In genomic region chr4:118745357-118745756, GRCh38 we compare ENCODE assay signal across 22 cellular contexts.
DNase-seq lines count a peak whose midpoint lies in the region; ATAC-seq, FAIRE-seq and TF ChIP-seq lines count a peak whose summit lies in the region.
"Had no signal": no experiment of that assay in that cellular context is flagged by ENCODE, and none has a peak within 500 bp of the region (broad histone marks: within the 10 kb centered on the region; RNA-seq: fewer than 3 reads in every experiment).

No MANE protein-coding gene starts in this region.

- no peak for ATAC-seq in effector memory CD8-positive, alpha-beta T cell (replicated peaks)
- ATAC-seq in GM21367 (IDR thresholded peaks at IDR 0.05; ENCODE audit: unreplicated experiment), result no peak
- ATAC-seq: A549; stimulated activated naive CD8-positive, alpha-beta T cell treated with anti-CD3 and anti-CD28 coated beads, Interleukin-15, amount 100 ng/mL, for 72 hours had no signal

- peaks cover 0 to 7% of the 10 kb centered on the region in 2 donors for H3K4me1 ChIP-seq in breast epithelium
- peaks cover 5% of the 10 kb centered on the region for H3K4me1 ChIP-seq in endothelial cell of umbilical vein (ENCODE audit: control insufficient read depth, extremely low read depth, insufficient read depth, low read length)
- peaks cover 42% of the 10 kb centered on the region for H3K4me1 ChIP-seq in testis
- H3K4me1 ChIP-seq: A549 had no signal

- intact Hi-C loops in breast epithelium (cut with DNase I; ENCODE audit: low total_unique reads) (no loop called here), MCF 10A (cut with micrococcal nuclease) (no loop called here), endothelial cell of umbilical vein (cut with micrococcal nuclease) (no loop called here), testis (cut with DNase I; ENCODE audit: low total_unique reads) (no loop called here)

- H3K36me3 Mint-ChIP-seq in MCF 10A (ENCODE audit: insufficient read depth, unreplicated experiment) (peaks cover 50% of the 10 kb centered on the region), nephron (ENCODE audit: low read depth) (peaks cover 28% of the 10 kb centered on the region)
- peaks cover 33% of the 10 kb centered on the region for H3K36me3 Mint-ChIP-seq in effector memory CD8-positive, alpha-beta T cell (ENCODE audit: insufficient read depth)

- DNase-seq in breast epithelium (ENCODE audit: low spot score in 2 of 2), result no peak
- DNase-seq in MCF 10A (ENCODE audit: unreplicated experiment), result no peak
- peak; percentile 75 for DNase-seq in endothelial cell of umbilical vein (ENCODE audit: low read depth, low spot score)
- DNase-seq in testis, result no peak
- no peak for DNase-seq in effector memory CD8-positive, alpha-beta T cell
- no peak for DNase-seq in activated CD8-positive, alpha-beta memory T cell treated with anti-CD3 and anti-CD28 coated beads, Interleukin-2, amount 50 U/mL, for 4 hours
- DNase-seq: activated naive CD4-positive, alpha-beta T cell treated with Interleukin-2 at 50 U/mL for 16 hours; GOT3; NCI-H1105; NCI-H2081; NCI-H446 treated with DMSO at 0.1 percent for 48 hours; right lobe of liver; SHP77; stimulated activated CD4-positive, alpha-beta T cell treated with anti-CD3 and anti-CD28 coated beads, Interleukin-2, amount 100 ng/mL, for 24 hours; stimulated activated naive CD8-positive, alpha-beta T cell treated with anti-CD3 and anti-CD28 coated beads, Interleukin-15, amount 100 ng/mL, for 72 hours; T-helper 1 cell; WERI-Rb-1 had no signal

- POLR2A ChIA-PET in MCF 10A (lab: Yijun Ruan, JAX) (interaction anchor here (0.6 to 0.7 kb wide), 2 partner anchors 131 to 167 kb away, joined by 3 to 4 read pairs; no protein-coding TSS in a partner anchor), endothelial cell of umbilical vein (lab: Charles Lee) (no interaction called here)

- H3K27me3 ChIP-seq in breast epithelium (no peaks in the 10 kb centered on the region), endothelial cell of umbilical vein (ENCODE audit: control insufficient read depth in 2 of 2, insufficient read depth in 2 of 2, low read length in 2 of 2) (no peaks in the 10 kb centered on the region), testis (no peaks in the 10 kb centered on the region)
- H3K27me3 ChIP-seq: ascending aorta; BLaER1 treated with 17β-estradiol and CSF1 and Interleukin-3, amounts not matched to agents 10 nM and 100 nM; right lobe of liver had no signal

- H4K20me1 ChIP-seq in endothelial cell of umbilical vein (replicated peaks; ENCODE audit: control insufficient read depth, extremely low read depth, insufficient read depth, low read length), result no peaks in the 10 kb centered on the region

- FAIRE-seq in endothelial cell of umbilical vein (lab: Jason Lieb, UNC), result no peak
- FAIRE-seq: A549 had no signal

- H3K9me3 Mint-ChIP-seq in MCF 10A (ENCODE audit: unreplicated experiment) (no peaks in the 10 kb centered on the region), nephron (no peaks in the 10 kb centered on the region)
- H3K9me3 Mint-ChIP-seq in effector memory CD8-positive, alpha-beta T cell, result no peaks in the 10 kb centered on the region
- H3K9me3 Mint-ChIP-seq: stimulated activated naive CD8-positive, alpha-beta T cell treated with anti-CD3 and anti-CD28 coated beads, Interleukin-15, amount 100 ng/mL, for 72 hours had no signal

- BruUV-seq in MCF 10A (replicated peaks; lab: Mats Ljungman, UMichigan), result no TSS peak
- BruUV-seq in endothelial cell of umbilical vein (replicated peaks; lab: Mats Ljungman, UMichigan), result no TSS peak

- H3K27ac ChIP-seq in breast epithelium (peak overlapping the region; percentile 62 to 75), endothelial cell of umbilical vein (ENCODE audit: insufficient read depth, low read depth, low read length) (no peak overlapping the region), testis (peak overlapping the region; percentile 64 to 83)
- H3K27ac ChIP-seq: A549; BLaER1 treated with 17β-estradiol and CSF1 and Interleukin-3, amounts not matched to agents 10 nM and 100 nM; right lobe of liver; WERI-Rb-1 had no signal

- no peak overlapping the region for H3K4me3 Mint-ChIP-seq in MCF 10A (ENCODE audit: unreplicated experiment)
- no peak overlapping the region for H3K4me3 Mint-ChIP-seq in nephron
- H3K4me3 Mint-ChIP-seq in effector memory CD8-positive, alpha-beta T cell, result no peak overlapping the region
- H3K4me3 Mint-ChIP-seq: stimulated activated naive CD8-positive, alpha-beta T cell treated with anti-CD3 and anti-CD28 coated beads, Interleukin-15, amount 100 ng/mL, for 72 hours had no signal

- no peak overlapping the region for H3K4me2 ChIP-seq in endothelial cell of umbilical vein (ENCODE audit: insufficient read depth, low read length)
- H3K4me2 ChIP-seq: A549; BLaER1 treated with 17β-estradiol and CSF1 and Interleukin-3, amounts not matched to agents 10 nM and 100 nM had no signal

- CTCF ChIA-PET in MCF 10A (lab: Yijun Ruan, JAX) (interaction anchor here (0.5 to 6.3 kb wide), 9 partner anchors 11 to 1320 kb away, joined by 3 to 44 read pairs (median 11); partner anchors contain the start of gene SYNPO2), endothelial cell of umbilical vein (lab: Charles Lee) (interaction anchor here (0.9 to 1.9 kb wide), 8 partner anchors 9 to 224 kb away, joined by 3 to 10 read pairs (median 4); no protein-coding TSS in a partner anchor)

- no peak overlapping the region for H3K27ac Mint-ChIP-seq in MCF 10A (ENCODE audit: low read depth, unreplicated experiment)
- peak overlapping the region in 2 of 3 experiments; percentile 62 to 80 for H3K27ac Mint-ChIP-seq in nephron
- no peak overlapping the region for H3K27ac Mint-ChIP-seq in effector memory CD8-positive, alpha-beta T cell

- WGBS in testis, 2 donors, result 74 to 83% methylated on average over 3 of the region's 3 CpGs

- H3K36me3 ChIP-seq in breast epithelium (no peaks in the 10 kb centered on the region), endothelial cell of umbilical vein (ENCODE audit: control insufficient read depth in 2 of 2, extremely low read depth in 1 of 2, insufficient read depth in 2 of 2, low read length in 2 of 2) (peaks cover 10 to 31% of the 10 kb centered on the region in 2 experiments), testis (ENCODE audit: low read depth, missing control alignments) (no peaks in the 10 kb centered on the region)

- no peak overlapping the region for H2AFZ ChIP-seq in endothelial cell of umbilical vein (ENCODE audit: low read depth, low read length)

- no peak overlapping the region for H3K9ac ChIP-seq in endothelial cell of umbilical vein (replicated peaks; ENCODE audit: extremely low read depth, insufficient read depth, low read length)
- H3K9ac ChIP-seq: BLaER1 treated with 17β-estradiol and CSF1 and Interleukin-3, amounts not matched to agents 10 nM and 100 nM had no signal

- H3K4me1 Mint-ChIP-seq in MCF 10A (ENCODE audit: insufficient read depth, unreplicated experiment), result no peaks in the 10 kb centered on the region
- H3K4me1 Mint-ChIP-seq in nephron, result peaks cover 66% of the 10 kb centered on the region
- H3K4me1 Mint-ChIP-seq in effector memory CD8-positive, alpha-beta T cell (ENCODE audit: low read depth in 2 of 2), result no peaks in the 10 kb centered on the region
- H3K4me1 Mint-ChIP-seq: stimulated activated naive CD8-positive, alpha-beta T cell treated with anti-CD3 and anti-CD28 coated beads, Interleukin-15, amount 100 ng/mL, for 72 hours had no signal

- H3K4me3 ChIP-seq in breast epithelium (no peak overlapping the region), endothelial cell of umbilical vein (replicated peaks in 1 of 3; ENCODE audit: insufficient read depth in 1 of 3, low read depth in 1 of 3, low read length in 3 of 3) (no peak overlapping the region), testis (no peak overlapping the region)
- H3K4me3 ChIP-seq: A549; ascending aorta; BLaER1 treated with 17β-estradiol and CSF1 and Interleukin-3, amounts not matched to agents 10 nM and 100 nM; right lobe of liver had no signal

- no peak for TF ChIP-seq POLR2A in breast epithelium (IDR thresholded peaks at IDR 0.05)
- no peak for TF ChIP-seq POLR2A in endothelial cell of umbilical vein (IDR thresholded peaks at IDR 0.05; ENCODE audit: low read depth, low read length)
- no peak for TF ChIP-seq POLR2A in testis (IDR thresholded peaks at IDR 0.05)

- H3K9me1 ChIP-seq in endothelial cell of umbilical vein (replicated peaks; ENCODE audit: control insufficient read depth, extremely low read depth, insufficient read depth, low read length), result no peaks in the 10 kb centered on the region

- dilution Hi-C loops in endothelial cell of umbilical vein (cut with MboI; ENCODE audit: extremely low pct_ligation_motif_present, low sequenced_read_pairs), result no loop called here

- H3K79me2 ChIP-seq in endothelial cell of umbilical vein (ENCODE audit: control insufficient read depth, insufficient read depth, low read length), result no peaks in the 10 kb centered on the region

- H3K27me3 Mint-ChIP-seq in MCF 10A (ENCODE audit: insufficient read depth, unreplicated experiment), result no peaks in the 10 kb centered on the region
- no peaks in the 10 kb centered on the region for H3K27me3 Mint-ChIP-seq in nephron (ENCODE audit: low read depth)
- no peaks in the 10 kb centered on the region for H3K27me3 Mint-ChIP-seq in effector memory CD8-positive, alpha-beta T cell
- H3K27me3 Mint-ChIP-seq: stimulated activated naive CD8-positive, alpha-beta T cell treated with anti-CD3 and anti-CD28 coated beads, Interleukin-15, amount 100 ng/mL, for 72 hours had no signal

- TF ChIP-seq CTCF in breast epithelium (IDR thresholded peaks at IDR 0.05) (no peak), MCF 10A (IDR thresholded peaks at IDR 0.05; ENCODE audit: unreplicated experiment) (no peak), endothelial cell of umbilical vein (IDR thresholded peaks at IDR 0.05; ENCODE audit: extremely low read depth in 1 of 2, insufficient read depth in 1 of 2, low read depth in 1 of 2, low read length in 2 of 2) (no peak), nephron (IDR thresholded peaks at IDR 0.05; ENCODE audit: unreplicated experiment in 3 of 3) (no peak), testis (IDR thresholded peaks at IDR 0.05) (no peak)

- no peaks in the 10 kb centered on the region for H3K9me3 ChIP-seq in breast epithelium
- no peaks in the 10 kb centered on the region for H3K9me3 ChIP-seq in endothelial cell of umbilical vein (replicated peaks; ENCODE audit: control insufficient read depth, insufficient read depth, low read length)
- no peaks in the 10 kb centered on the region for H3K9me3 ChIP-seq in testis
- H3K9me3 ChIP-seq: A549; ascending aorta; BLaER1 treated with 17β-estradiol and CSF1 and Interleukin-3, amounts not matched to agents 10 nM and 100 nM; right lobe of liver had no signal

TF ChIP-seq in endothelial cell of umbilical vein, 7 proteins besides CTCF, POLR2A, EP300 and RAD21 (continues in another document):
- no peak for TF ChIP-seq MAX (IDR thresholded peaks at IDR 0.05; ENCODE audit: insufficient read depth, insufficient read length)
- TF ChIP-seq FOS (IDR thresholded peaks at IDR 0.05; ENCODE audit: borderline replicate concordance, insufficient read depth, low read length), result no peak
- TF ChIP-seq GATA2 (IDR thresholded peaks at IDR 0.05; ENCODE audit: insufficient read depth, insufficient read length, low read depth, low read length), result no peak
- TF ChIP-seq EZH2 (IDR thresholded peaks at IDR 0.05; ENCODE audit: borderline replicate concordance, low read depth, low read length, severe bottlenecking), result no peak

Comparison
In these comparisons a context has a peak if more than half of its experiments do, and no peak if none do; other contexts are left out.
1. H3K27ac Mint-ChIP-seq: peak in nephron (2 of 3); none in MCF 10A (single experiment) and effector memory CD8-positive, alpha-beta T cell (0 of 2).